ENCODE assay signal across 18 cellular contexts in genomic region chr5:99814311-99815063, GRCh38.
DNase-seq lines count a peak whose midpoint lies in the region; ATAC-seq and TF ChIP-seq lines count a peak whose summit lies in the region.
"Had no signal": no experiment of that assay in that cellular context is flagged by ENCODE, and none has a peak within 500 bp of the region (broad histone marks: within the 10 kb centered on the region; RNA-seq: fewer than 3 reads in every experiment).

No MANE protein-coding gene starts in this region.

- H3K9me2 ChIP-seq in PC-3 (replicated peaks; ENCODE audit: low read length) = no peaks in the 10 kb centered on the region

- H3K9ac ChIP-seq in PC-3 (ENCODE audit: low read length) = no peak overlapping the region
- H3K9ac ChIP-seq: BLaER1 had no signal

- H3K9me3 ChIP-seq in PC-3 (ENCODE audit: low read length) = no peaks in the 10 kb centered on the region
- H3K9me3 ChIP-seq: BLaER1, Caco-2 had no signal

- no peak overlapping the region for H3K27ac ChIP-seq in PC-3 (ENCODE audit: low read length)
- H3K27ac ChIP-seq: 22Rv1, BLaER1, HL-60 had no signal

- no peaks in the 10 kb centered on the region for H3K79me2 ChIP-seq in PC-3 (ENCODE audit: low read length)

- H3K36me3 ChIP-seq in PC-3 (ENCODE audit: low read depth, low read length) = no peaks in the 10 kb centered on the region
- H3K36me3 ChIP-seq: BLaER1 had no signal

- no peaks in the 10 kb centered on the region for H3F3A ChIP-seq in PC-3 (ENCODE audit: low read length, unreplicated experiment)

- H4K20me1 ChIP-seq in PC-3 (ENCODE audit: low read length) = no peaks in the 10 kb centered on the region
- H4K20me1 ChIP-seq: BLaER1 had no signal

- H3K4me3 ChIP-seq in PC-3 (ENCODE audit: low read length) (no peak overlapping the region), skeletal muscle cell (ENCODE audit: low read depth, low read length) (no peak overlapping the region)
- H3K4me3 ChIP-seq: BLaER1 had no signal

- intact Hi-C loops in PC-3 (cut with micrococcal nuclease) = no loop called here

- peak; percentile 0 for DNase-seq in NCI-H1105 treated with DMSO at 0.1 percent for 48 hours (lab: John Stamatoyannopoulos, UW)
- DNase-seq in NCI-H1105 (lab: John Stamatoyannopoulos, UW) = no peak
- DNase-seq in PC-3 = peak; percentile 48
- DNase-seq in astrocyte of the hippocampus (ENCODE audit: low read depth, low spot score) = peak; percentile 58
- peak; percentile 1 for DNase-seq in skeletal muscle cell (ENCODE audit: low read depth)
- no peak for DNase-seq in KG1 (lab: John Stamatoyannopoulos, UW)
- no peak for DNase-seq in NCI-H526 (lab: John Stamatoyannopoulos, UW)
- DNase-seq: AML-193; Caco-2; CD8-positive, alpha-beta memory T cell; DMS53; GF-D8; HCEC 1CT; HFFc6 had no signal

- ATAC-seq in PC-3 (peak; percentile 55), HG03520 (IDR thresholded peaks at IDR 0.05; ENCODE audit: unreplicated experiment) (no peak)

- H3K4me1 ChIP-seq in PC-3 (ENCODE audit: insufficient read depth, low read length) = no peaks in the 10 kb centered on the region
- H3K4me1 ChIP-seq: BLaER1, Caco-2 had no signal

- H3K27me3 ChIP-seq in PC-3 (ENCODE audit: low read length) = no peaks in the 10 kb centered on the region
- H3K27me3 ChIP-seq: BLaER1 had no signal

- no peak overlapping the region for H3K4me2 ChIP-seq in PC-3 (ENCODE audit: low read length)
- H3K4me2 ChIP-seq: BLaER1 had no signal

- CTCF ChIA-PET in PC-3 (lab: Charles Lee) = no interaction called here

- POLR2A ChIA-PET in PC-3 (lab: Charles Lee; ENCODE audit: unreplicated experiment) = no interaction called here

- TF ChIP-seq CTCF in PC-3 (conservative IDR thresholded peaks at IDR 0.05; ENCODE audit: low read depth, low read length) = no peak

- BruUV-seq in PC-3 (replicated peaks; lab: Mats Ljungman, UMichigan) = no TSS peak

- no peak overlapping the region for H2AFZ ChIP-seq in PC-3 (ENCODE audit: low read length)

Comparison
In these comparisons a context has a peak if more than half of its experiments do, and no peak if none do; other contexts are left out.
1. DNase-seq: peak in NCI-H1105 treated with DMSO at 0.1 percent for 48 hours (single experiment), PC-3 (single experiment), astrocyte of the hippocampus (single experiment) and skeletal muscle cell (single experiment); none in NCI-H1105 (single experiment), KG1 (single experiment) and NCI-H526 (0 of 2).